In the genomic region with DNA sequence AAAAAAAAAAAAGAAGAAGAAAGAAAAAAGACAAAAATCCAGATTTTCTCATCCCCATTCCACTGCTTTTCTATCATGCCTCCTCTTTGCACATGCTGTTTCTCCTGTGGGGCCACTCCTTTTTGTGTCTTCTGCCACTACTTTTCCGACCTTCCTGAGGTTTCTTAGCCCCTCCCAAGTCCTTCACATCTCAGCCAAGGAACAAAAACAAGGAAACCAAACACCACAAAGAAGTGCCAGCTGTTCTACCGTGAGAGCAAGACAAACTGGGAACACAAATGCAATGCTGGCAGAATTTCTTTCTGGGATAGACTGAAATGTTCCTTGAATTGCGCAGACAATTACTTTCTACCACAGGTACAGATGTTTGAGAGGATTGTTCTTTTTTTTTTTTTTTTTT, we compare ENCODE assay signal across 28 cellular contexts.
DNase-seq lines count a peak whose midpoint lies in the region; ATAC-seq and TF ChIP-seq lines count a peak whose summit lies in the region.
"Had no signal": no experiment of that assay in that cellular context is flagged by ENCODE, and none has a peak within 500 bp of the region (broad histone marks: within the 10 kb centered on the region; RNA-seq: fewer than 3 reads in every experiment).

No MANE protein-coding gene starts in this region.

- peaks cover 7% of the 10 kb centered on the region for H3K4me1 ChIP-seq in smooth muscle cell (ENCODE audit: low read depth)

- H2AFZ ChIP-seq in smooth muscle cell (ENCODE audit: low read depth), result no peak overlapping the region

- TF ChIP-seq CTCF in choroid plexus epithelial cell (conservative IDR thresholded peaks at IDR 0.05; ENCODE audit: low read depth, low read length), result no peak
- no peak for TF ChIP-seq CTCF in smooth muscle cell (IDR thresholded peaks at IDR 0.05; ENCODE audit: borderline replicate concordance, insufficient read depth, poor library complexity, severe bottlenecking)

- H3K27ac ChIP-seq in smooth muscle cell (ENCODE audit: low read depth), result peak overlapping the region; percentile 94
- H3K27ac ChIP-seq: 22Rv1, SK-N-MC had no signal

- no peaks in the 10 kb centered on the region for H3K9me3 ChIP-seq in smooth muscle cell (replicated peaks; ENCODE audit: low read depth)
- H3K9me3 ChIP-seq: gastroesophageal sphincter, HAP-1 had no signal

- H3F3A ChIP-seq in smooth muscle cell (ENCODE audit: low read depth), result peaks cover 29% of the 10 kb centered on the region

- H3K27me3 ChIP-seq in smooth muscle cell (ENCODE audit: low read depth), result no peaks in the 10 kb centered on the region
- H3K27me3 ChIP-seq: gastroesophageal sphincter had no signal

- ATAC-seq in GM21360 (IDR thresholded peaks at IDR 0.05; ENCODE audit: unreplicated experiment), result no peak
- no peak for ATAC-seq in HG02798 (IDR thresholded peaks at IDR 0.05; ENCODE audit: poor library complexity, unreplicated experiment)
- ATAC-seq: gastroesophageal sphincter; naive thymus-derived CD4-positive, alpha-beta T cell had no signal

- H3K79me2 ChIP-seq in smooth muscle cell (ENCODE audit: low read depth), result peaks cover 14% of the 10 kb centered on the region

- no peak overlapping the region for H3K4me2 ChIP-seq in smooth muscle cell

- 81% methylated on average over 3 of the region's 3 CpGs for WGBS in smooth muscle cell (ENCODE audit: low lambda C conversion rate)

- no peaks in the 10 kb centered on the region for H3K36me3 ChIP-seq in smooth muscle cell (ENCODE audit: low read depth)
- H3K36me3 ChIP-seq: gastroesophageal sphincter, HAP-1 had no signal

- H3K9ac ChIP-seq in smooth muscle cell (ENCODE audit: low read depth), result no peak overlapping the region

- no peak overlapping the region for H3K4me3 ChIP-seq in choroid plexus epithelial cell (ENCODE audit: low read depth, low read length)
- H3K4me3 ChIP-seq in smooth muscle cell, result no peak overlapping the region
- H3K4me3 ChIP-seq: gastroesophageal sphincter, HAP-1, SK-N-MC had no signal

- DNase-seq in DMS79 treated with DMSO at 0.1 percent for 48 hours (lab: John Stamatoyannopoulos, UW), result peak; percentile 40
- DNase-seq in DMS79 (lab: John Stamatoyannopoulos, UW), result no peak
- DNase-seq in NCI-H2171 (lab: John Stamatoyannopoulos, UW), result peak; percentile 58
- DNase-seq in choroid plexus epithelial cell (ENCODE audit: low read depth), result peak; percentile 26
- DNase-seq in smooth muscle cell (lab: John Stamatoyannopoulos, UW; ENCODE audit: unreplicated experiment), result no peak
- DNase-seq in SK-N-DZ (ENCODE audit: low spot score), result no peak
- DNase-seq: activated CD4-positive, alpha-beta memory T cell treated with anti-CD3 and anti-CD28 coated beads, Interleukin-2, amount 10 ng/mL, durations not matched to agents 7 days and 5 days; activated CD4-positive, CD25-positive, alpha-beta regulatory T cell treated with anti-CD3 and anti-CD28 coated beads, Interleukin-2, amount 50 U/mL, for 72 hours; activated CD8-positive, alpha-beta memory T cell treated with anti-CD3 and anti-CD28 coated beads, Interleukin-2, amount 50 U/mL, for 48 hours; activated naive CD4-positive, alpha-beta T cell treated with anti-CD3 and anti-CD28 coated beads, Interleukin-2, amount 50 U/mL, for 16 hours; anterior cingulate cortex; caudate nucleus; CD4-positive, alpha-beta memory T cell; dermis blood vessel endothelial cell; hypothalamus; left ventricle myocardium superior; naive thymus-derived CD4-positive, alpha-beta T cell; NCI-H1048; NCI-H1694; NCI-H748 treated with DMSO at 0.1 percent for 48 hours; RPMI8226; stimulated activated naive CD4-positive, alpha-beta T cell treated with Interleukin-2 at 50 U/mL for 16 hours had no signal

- no peaks in the 10 kb centered on the region for H4K20me1 ChIP-seq in smooth muscle cell (ENCODE audit: low read depth)

Comparison
In these comparisons a context has a peak if more than half of its experiments do, and no peak if none do; other contexts are left out.
1. DNase-seq: peak in DMS79 treated with DMSO at 0.1 percent for 48 hours (single experiment), NCI-H2171 (single experiment) and choroid plexus epithelial cell (single experiment); none in DMS79 (single experiment), smooth muscle cell (single experiment) and SK-N-DZ (single experiment).